ENCODE assay signal across 1 cellular context in genomic region chr4:3862640-3863420, GRCh38.
TF ChIP-seq lines count a peak whose summit lies in the region.

No MANE protein-coding gene starts in this region.

TF ChIP-seq in WTC11, 78 proteins besides CTCF, POLR2A, EP300 and RAD21 (continued from another document):
- no peak for TF ChIP-seq ZNF425 (CRISPR knock-in tag; conservative IDR thresholded peaks at IDR 0.05)
- peak; percentile 68; the same call in 1 of the 2 replicates for TF ChIP-seq TEAD1 (CRISPR knock-in tag; IDR thresholded peaks at IDR 0.05)
- no peak for TF ChIP-seq ZNF219 (CRISPR knock-in tag; IDR thresholded peaks at IDR 0.05; ENCODE audit: borderline replicate concordance)
- no peak for TF ChIP-seq AR (CRISPR knock-in tag; IDR thresholded peaks at IDR 0.05)
- TF ChIP-seq RELA (CRISPR knock-in tag; IDR thresholded peaks at IDR 0.05; ENCODE audit: borderline replicate concordance): no peak
- TF ChIP-seq ZNF281 (CRISPR knock-in tag; IDR thresholded peaks at IDR 0.05): no peak
- TF ChIP-seq AFF4 (CRISPR knock-in tag; IDR thresholded peaks at IDR 0.05; ENCODE audit: borderline replicate concordance): no peak
- TF ChIP-seq MLX (CRISPR knock-in tag; IDR thresholded peaks at IDR 0.05): no peak
